ENCODE assay signal across 1 cellular context in the genomic region with DNA sequence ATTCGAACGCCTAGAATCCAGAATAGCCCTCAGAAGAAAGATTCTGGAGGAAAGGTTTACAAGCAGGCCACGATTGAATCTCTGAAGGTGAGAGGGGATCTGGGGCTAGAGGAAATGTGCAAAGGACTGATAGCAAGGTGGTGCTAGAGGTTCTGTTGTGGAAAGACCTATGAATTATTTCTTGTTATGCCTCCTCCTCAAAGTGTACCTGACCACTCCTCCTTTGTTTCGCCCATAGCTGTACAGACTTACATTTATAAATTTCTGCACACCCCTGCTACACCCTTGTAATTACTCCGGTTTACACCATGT.
TF ChIP-seq lines count a peak whose summit lies in the region.

No MANE protein-coding gene starts in this region.

TF ChIP-seq in K562, 482 proteins besides CTCF, POLR2A, EP300 and RAD21 (continued from another document and continues in another):
- TF ChIP-seq, protein P1, sequence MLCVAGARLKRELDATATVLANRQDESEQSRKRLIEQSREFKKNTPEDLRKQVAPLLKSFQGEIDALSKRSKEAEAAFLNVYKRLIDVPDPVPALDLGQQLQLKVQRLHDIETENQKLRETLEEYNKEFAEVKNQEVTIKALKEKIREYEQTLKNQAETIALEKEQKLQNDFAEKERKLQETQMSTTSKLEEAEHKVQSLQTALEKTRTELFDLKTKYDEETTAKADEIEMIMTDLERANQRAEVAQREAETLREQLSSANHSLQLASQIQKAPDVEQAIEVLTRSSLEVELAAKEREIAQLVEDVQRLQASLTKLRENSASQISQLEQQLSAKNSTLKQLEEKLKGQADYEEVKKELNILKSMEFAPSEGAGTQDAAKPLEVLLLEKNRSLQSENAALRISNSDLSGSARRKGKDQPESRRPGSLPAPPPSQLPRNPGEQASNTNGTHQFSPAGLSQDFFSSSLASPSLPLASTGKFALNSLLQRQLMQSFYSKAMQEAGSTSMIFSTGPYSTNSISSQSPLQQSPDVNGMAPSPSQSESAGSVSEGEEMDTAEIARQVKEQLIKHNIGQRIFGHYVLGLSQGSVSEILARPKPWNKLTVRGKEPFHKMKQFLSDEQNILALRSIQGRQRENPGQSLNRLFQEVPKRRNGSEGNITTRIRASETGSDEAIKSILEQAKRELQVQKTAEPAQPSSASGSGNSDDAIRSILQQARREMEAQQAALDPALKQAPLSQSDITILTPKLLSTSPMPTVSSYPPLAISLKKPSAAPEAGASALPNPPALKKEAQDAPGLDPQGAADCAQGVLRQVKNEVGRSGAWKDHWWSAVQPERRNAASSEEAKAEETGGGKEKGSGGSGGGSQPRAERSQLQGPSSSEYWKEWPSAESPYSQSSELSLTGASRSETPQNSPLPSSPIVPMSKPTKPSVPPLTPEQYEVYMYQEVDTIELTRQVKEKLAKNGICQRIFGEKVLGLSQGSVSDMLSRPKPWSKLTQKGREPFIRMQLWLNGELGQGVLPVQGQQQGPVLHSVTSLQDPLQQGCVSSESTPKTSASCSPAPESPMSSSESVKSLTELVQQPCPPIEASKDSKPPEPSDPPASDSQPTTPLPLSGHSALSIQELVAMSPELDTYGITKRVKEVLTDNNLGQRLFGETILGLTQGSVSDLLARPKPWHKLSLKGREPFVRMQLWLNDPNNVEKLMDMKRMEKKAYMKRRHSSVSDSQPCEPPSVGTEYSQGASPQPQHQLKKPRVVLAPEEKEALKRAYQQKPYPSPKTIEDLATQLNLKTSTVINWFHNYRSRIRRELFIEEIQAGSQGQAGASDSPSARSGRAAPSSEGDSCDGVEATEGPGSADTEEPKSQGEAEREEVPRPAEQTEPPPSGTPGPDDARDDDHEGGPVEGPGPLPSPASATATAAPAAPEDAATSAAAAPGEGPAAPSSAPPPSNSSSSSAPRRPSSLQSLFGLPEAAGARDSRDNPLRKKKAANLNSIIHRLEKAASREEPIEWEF (CRISPR knock-in tag; IDR thresholded peaks at IDR 0.05): no peak
- TF ChIP-seq CBX5 (IDR thresholded peaks at IDR 0.05; ENCODE audit: borderline replicate concordance, low read depth) (no peak), SUPT5H (IDR thresholded peaks at IDR 0.05) (no peak), CC2D1A (IDR thresholded peaks at IDR 0.05) (no peak), ZNF780A (CRISPR knock-in tag; IDR thresholded peaks at IDR 0.05) (no peak), ZNF551 (CRISPR knock-in tag; IDR thresholded peaks at IDR 0.05) (no peak), MCM3 (IDR thresholded peaks at IDR 0.05) (no peak), HMGN3 (IDR thresholded peaks at IDR 0.05; ENCODE audit: borderline replicate concordance, extremely low read depth, insufficient read length, low read depth, low read length) (no peak), CBFA2T2 (conservative IDR thresholded peaks at IDR 0.05) (peak; percentile 73), ARHGAP35 (IDR thresholded peaks at IDR 0.05; ENCODE audit: partially characterized antibody) (no peak), SRSF3 (IDR thresholded peaks at IDR 0.05; ENCODE audit: insufficient read depth, low read length) (no peak), ZNF217 (CRISPR knock-in tag; IDR thresholded peaks at IDR 0.05) (no peak), BRD4 (IDR thresholded peaks at IDR 0.05) (no peak), KDM1A (IDR thresholded peaks at IDR 0.05) (peak in 1 of 2 experiments; percentile 86), NBN (IDR thresholded peaks at IDR 0.05; ENCODE audit: low read depth) (0 out of 2 replicates have a peak, but pooled peaks have one; percentile 14), CBX1 (IDR thresholded peaks at IDR 0.05; ENCODE audit: low read depth) (no peak), DIDO1 (tag; IDR thresholded peaks at IDR 0.05; ENCODE audit: low read depth) (no peak), STAT5A (IDR thresholded peaks at IDR 0.05; ENCODE audit: borderline replicate concordance, low read length) (peak; percentile 46; the same call in 1 of the 2 replicates), ZNF408 (CRISPR knock-in tag; IDR thresholded peaks at IDR 0.05; ENCODE audit: low read depth) (no peak), PPARD (CRISPR knock-in tag; IDR thresholded peaks at IDR 0.05) (no peak), ZNF282 (CRISPR knock-in tag; IDR thresholded peaks at IDR 0.05) (no peak), EGR1 (conservative IDR thresholded peaks at IDR 0.05) (no peak), ZFP1 (CRISPR knock-in tag; IDR thresholded peaks at IDR 0.05) (no peak), SAP30 (IDR thresholded peaks at IDR 0.05; ENCODE audit: borderline replicate concordance, insufficient read depth, low read depth, low read length, poor library complexity, severe bottlenecking) (no peak), CCNT2 (IDR thresholded peaks at IDR 0.05; ENCODE audit: borderline replicate concordance, extremely low read depth, insufficient read length, low read depth, low read length) (peak; percentile 25)
- TF ChIP-seq, protein P2, sequence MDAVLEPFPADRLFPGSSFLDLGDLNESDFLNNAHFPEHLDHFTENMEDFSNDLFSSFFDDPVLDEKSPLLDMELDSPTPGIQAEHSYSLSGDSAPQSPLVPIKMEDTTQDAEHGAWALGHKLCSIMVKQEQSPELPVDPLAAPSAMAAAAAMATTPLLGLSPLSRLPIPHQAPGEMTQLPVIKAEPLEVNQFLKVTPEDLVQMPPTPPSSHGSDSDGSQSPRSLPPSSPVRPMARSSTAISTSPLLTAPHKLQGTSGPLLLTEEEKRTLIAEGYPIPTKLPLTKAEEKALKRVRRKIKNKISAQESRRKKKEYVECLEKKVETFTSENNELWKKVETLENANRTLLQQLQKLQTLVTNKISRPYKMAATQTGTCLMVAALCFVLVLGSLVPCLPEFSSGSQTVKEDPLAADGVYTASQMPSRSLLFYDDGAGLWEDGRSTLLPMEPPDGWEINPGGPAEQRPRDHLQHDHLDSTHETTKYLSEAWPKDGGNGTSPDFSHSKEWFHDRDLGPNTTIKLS (IDR thresholded peaks at IDR 0.05; ENCODE audit: borderline replicate concordance, low read depth): peak; percentile 23; the same call in 1 of the 2 replicates
- TF ChIP-seq, protein P3, sequence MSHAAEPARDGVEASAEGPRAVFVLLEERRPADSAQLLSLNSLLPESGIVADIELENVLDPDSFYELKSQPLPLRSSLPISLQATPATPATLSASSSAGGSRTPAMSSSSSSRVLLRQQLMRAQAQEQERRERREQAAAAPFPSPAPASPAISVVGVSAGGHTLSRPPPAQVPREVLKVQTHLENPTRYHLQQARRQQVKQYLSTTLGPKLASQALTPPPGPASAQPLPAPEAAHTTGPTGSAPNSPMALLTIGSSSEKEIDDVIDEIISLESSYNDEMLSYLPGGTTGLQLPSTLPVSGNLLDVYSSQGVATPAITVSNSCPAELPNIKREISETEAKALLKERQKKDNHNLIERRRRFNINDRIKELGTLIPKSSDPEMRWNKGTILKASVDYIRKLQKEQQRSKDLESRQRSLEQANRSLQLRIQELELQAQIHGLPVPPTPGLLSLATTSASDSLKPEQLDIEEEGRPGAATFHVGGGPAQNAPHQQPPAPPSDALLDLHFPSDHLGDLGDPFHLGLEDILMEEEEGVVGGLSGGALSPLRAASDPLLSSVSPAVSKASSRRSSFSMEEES (CRISPR knock-in tag; IDR thresholded peaks at IDR 0.05): no peak
- TF ChIP-seq, protein P4, sequence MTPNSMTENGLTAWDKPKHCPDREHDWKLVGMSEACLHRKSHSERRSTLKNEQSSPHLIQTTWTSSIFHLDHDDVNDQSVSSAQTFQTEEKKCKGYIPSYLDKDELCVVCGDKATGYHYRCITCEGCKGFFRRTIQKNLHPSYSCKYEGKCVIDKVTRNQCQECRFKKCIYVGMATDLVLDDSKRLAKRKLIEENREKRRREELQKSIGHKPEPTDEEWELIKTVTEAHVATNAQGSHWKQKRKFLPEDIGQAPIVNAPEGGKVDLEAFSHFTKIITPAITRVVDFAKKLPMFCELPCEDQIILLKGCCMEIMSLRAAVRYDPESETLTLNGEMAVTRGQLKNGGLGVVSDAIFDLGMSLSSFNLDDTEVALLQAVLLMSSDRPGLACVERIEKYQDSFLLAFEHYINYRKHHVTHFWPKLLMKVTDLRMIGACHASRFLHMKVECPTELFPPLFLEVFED (CRISPR knock-in tag; conservative IDR thresholded peaks at IDR 0.05): no peak
- TF ChIP-seq, protein P5, sequence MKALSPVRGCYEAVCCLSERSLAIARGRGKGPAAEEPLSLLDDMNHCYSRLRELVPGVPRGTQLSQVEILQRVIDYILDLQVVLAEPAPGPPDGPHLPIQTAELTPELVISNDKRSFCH (CRISPR knock-in tag; IDR thresholded peaks at IDR 0.05): no peak
- TF ChIP-seq, protein P5 (tag; IDR thresholded peaks at IDR 0.05): no peak
- TF ChIP-seq, protein P6, sequence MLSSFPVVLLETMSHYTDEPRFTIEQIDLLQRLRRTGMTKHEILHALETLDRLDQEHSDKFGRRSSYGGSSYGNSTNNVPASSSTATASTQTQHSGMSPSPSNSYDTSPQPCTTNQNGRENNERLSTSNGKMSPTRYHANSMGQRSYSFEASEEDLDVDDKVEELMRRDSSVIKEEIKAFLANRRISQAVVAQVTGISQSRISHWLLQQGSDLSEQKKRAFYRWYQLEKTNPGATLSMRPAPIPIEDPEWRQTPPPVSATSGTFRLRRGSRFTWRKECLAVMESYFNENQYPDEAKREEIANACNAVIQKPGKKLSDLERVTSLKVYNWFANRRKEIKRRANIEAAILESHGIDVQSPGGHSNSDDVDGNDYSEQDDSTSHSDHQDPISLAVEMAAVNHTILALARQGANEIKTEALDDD (IDR thresholded peaks at IDR 0.05): no peak
- TF ChIP-seq, protein P7, sequence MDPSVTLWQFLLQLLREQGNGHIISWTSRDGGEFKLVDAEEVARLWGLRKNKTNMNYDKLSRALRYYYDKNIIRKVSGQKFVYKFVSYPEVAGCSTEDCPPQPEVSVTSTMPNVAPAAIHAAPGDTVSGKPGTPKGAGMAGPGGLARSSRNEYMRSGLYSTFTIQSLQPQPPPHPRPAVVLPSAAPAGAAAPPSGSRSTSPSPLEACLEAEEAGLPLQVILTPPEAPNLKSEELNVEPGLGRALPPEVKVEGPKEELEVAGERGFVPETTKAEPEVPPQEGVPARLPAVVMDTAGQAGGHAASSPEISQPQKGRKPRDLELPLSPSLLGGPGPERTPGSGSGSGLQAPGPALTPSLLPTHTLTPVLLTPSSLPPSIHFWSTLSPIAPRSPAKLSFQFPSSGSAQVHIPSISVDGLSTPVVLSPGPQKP (CRISPR knock-in tag; IDR thresholded peaks at IDR 0.05): no peak
- TF ChIP-seq, protein P8, sequence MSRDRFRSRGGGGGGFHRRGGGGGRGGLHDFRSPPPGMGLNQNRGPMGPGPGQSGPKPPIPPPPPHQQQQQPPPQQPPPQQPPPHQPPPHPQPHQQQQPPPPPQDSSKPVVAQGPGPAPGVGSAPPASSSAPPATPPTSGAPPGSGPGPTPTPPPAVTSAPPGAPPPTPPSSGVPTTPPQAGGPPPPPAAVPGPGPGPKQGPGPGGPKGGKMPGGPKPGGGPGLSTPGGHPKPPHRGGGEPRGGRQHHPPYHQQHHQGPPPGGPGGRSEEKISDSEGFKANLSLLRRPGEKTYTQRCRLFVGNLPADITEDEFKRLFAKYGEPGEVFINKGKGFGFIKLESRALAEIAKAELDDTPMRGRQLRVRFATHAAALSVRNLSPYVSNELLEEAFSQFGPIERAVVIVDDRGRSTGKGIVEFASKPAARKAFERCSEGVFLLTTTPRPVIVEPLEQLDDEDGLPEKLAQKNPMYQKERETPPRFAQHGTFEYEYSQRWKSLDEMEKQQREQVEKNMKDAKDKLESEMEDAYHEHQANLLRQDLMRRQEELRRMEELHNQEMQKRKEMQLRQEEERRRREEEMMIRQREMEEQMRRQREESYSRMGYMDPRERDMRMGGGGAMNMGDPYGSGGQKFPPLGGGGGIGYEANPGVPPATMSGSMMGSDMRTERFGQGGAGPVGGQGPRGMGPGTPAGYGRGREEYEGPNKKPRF (IDR thresholded peaks at IDR 0.05; ENCODE audit: low read depth, low read length): no peak
- TF ChIP-seq, protein P9, sequence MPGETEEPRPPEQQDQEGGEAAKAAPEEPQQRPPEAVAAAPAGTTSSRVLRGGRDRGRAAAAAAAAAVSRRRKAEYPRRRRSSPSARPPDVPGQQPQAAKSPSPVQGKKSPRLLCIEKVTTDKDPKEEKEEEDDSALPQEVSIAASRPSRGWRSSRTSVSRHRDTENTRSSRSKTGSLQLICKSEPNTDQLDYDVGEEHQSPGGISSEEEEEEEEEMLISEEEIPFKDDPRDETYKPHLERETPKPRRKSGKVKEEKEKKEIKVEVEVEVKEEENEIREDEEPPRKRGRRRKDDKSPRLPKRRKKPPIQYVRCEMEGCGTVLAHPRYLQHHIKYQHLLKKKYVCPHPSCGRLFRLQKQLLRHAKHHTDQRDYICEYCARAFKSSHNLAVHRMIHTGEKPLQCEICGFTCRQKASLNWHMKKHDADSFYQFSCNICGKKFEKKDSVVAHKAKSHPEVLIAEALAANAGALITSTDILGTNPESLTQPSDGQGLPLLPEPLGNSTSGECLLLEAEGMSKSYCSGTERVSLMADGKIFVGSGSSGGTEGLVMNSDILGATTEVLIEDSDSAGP (CRISPR knock-in tag; IDR thresholded peaks at IDR 0.05): no peak
- TF ChIP-seq, protein P10, sequence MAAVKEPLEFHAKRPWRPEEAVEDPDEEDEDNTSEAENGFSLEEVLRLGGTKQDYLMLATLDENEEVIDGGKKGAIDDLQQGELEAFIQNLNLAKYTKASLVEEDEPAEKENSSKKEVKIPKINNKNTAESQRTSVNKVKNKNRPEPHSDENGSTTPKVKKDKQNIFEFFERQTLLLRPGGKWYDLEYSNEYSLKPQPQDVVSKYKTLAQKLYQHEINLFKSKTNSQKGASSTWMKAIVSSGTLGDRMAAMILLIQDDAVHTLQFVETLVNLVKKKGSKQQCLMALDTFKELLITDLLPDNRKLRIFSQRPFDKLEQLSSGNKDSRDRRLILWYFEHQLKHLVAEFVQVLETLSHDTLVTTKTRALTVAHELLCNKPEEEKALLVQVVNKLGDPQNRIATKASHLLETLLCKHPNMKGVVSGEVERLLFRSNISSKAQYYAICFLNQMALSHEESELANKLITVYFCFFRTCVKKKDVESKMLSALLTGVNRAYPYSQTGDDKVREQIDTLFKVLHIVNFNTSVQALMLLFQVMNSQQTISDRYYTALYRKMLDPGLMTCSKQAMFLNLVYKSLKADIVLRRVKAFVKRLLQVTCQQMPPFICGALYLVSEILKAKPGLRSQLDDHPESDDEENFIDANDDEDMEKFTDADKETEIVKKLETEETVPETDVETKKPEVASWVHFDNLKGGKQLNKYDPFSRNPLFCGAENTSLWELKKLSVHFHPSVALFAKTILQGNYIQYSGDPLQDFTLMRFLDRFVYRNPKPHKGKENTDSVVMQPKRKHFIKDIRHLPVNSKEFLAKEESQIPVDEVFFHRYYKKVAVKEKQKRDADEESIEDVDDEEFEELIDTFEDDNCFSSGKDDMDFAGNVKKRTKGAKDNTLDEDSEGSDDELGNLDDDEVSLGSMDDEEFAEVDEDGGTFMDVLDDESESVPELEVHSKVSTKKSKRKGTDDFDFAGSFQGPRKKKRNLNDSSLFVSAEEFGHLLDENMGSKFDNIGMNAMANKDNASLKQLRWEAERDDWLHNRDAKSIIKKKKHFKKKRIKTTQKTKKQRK (IDR thresholded peaks at IDR 0.05; ENCODE audit: borderline replicate concordance, low read depth, low read length): no peak
